8 cellular contexts compared by ENCODE assay signal in the genomic region with DNA sequence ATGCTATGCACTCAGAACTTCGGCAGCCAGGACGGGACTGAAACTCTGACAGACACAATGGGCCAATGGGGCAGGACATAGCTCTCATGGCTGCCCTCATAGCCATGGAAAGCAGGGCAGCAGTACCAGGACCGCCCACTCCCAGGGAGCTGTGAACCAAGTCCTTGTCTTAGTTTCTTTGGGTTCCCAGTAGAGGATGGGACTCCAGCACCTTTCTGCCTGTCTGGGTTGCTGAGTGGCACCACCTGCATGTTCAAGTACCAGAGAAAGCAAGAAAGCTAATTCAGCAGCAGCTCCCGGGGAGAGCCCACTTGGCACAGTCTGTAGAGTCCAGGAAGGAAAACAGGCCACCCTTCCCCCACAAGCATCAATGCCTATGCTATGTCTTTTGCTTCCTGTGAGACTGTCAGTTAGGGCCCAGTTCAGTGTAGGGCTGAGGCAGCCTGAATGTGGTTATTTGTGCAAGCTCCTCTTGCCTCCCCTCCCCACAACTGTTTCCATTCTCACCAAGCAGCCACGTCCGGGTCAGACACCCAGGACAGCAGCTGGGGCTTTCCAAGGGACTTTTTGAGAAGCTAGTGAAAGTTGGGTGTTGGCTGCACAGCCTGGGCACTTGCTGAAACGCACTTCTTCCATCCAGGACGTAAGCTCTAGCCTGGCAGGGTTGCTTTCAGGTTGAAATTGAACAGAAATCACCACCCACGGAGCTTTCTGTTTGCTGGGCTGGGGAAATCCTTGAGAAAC. TPM values are rescaled to one million over a fixed set of nuclear protein-coding genes. Genes with fewer than 3 reads are reported as not detected.
DNase-seq lines count a peak whose midpoint lies in the region; ATAC-seq, FAIRE-seq and TF ChIP-seq lines count a peak whose summit lies in the region.

No MANE protein-coding gene starts in this region.

- peak overlapping the region; percentile 86 to 99 (median 90) for H3K4me3 Mint-ChIP-seq in CD4-positive, alpha-beta memory T cell
- H3K4me3 Mint-ChIP-seq in immature natural killer cell = peak overlapping the region; percentile 80 to 95 (median 85)

- H3K9me3 ChIP-seq in CD4-positive, alpha-beta memory T cell (ENCODE audit: control insufficient read depth in 1 of 2, low read length in 2 of 2) = no peaks in the 10 kb centered on the region

- peaks cover 39% of the 10 kb centered on the region for H3K36me3 ChIP-seq in CD4-positive, alpha-beta memory T cell (ENCODE audit: insufficient read depth, low read length)

- no peaks in the 10 kb centered on the region for H3K9me3 Mint-ChIP-seq in CD4-positive, alpha-beta memory T cell
- no peaks in the 10 kb centered on the region for H3K9me3 Mint-ChIP-seq in immature natural killer cell

- peak; percentile 86 to 99 (median 90) for DNase-seq in CD4-positive, alpha-beta memory T cell
- DNase-seq in Jurkat, Clone E6-1 (ENCODE audit: low read depth, low spot score) = peak; percentile 98
- peak; percentile 89 to 91 for DNase-seq in activated CD4-positive, alpha-beta T cell treated with anti-CD3 and anti-CD28 coated beads, Interleukin-2, amount 50 U/mL, for 48 hours
- peak; percentile 96 for DNase-seq in immature natural killer cell
- peak; percentile 86 to 93 for DNase-seq in stimulated activated CD8-positive, alpha-beta memory T cell treated with anti-CD3 and anti-CD28 coated beads, Interleukin-7, amount 100 ng/mL, for 4 hours (ENCODE audit: low read depth in 2 of 2)
- DNase-seq in D721Med (ENCODE audit: insufficient read length, low spot score) = no peak
- no peak for DNase-seq in GM19238 (ENCODE audit: insufficient read length, low spot score)

- peaks cover 97% of the 10 kb centered on the region for H3K4me1 ChIP-seq in CD4-positive, alpha-beta memory T cell (ENCODE audit: insufficient read depth, low read length)

- H3K27ac ChIP-seq in CD4-positive, alpha-beta memory T cell (ENCODE audit: low read depth, low read length) = peak overlapping the region; percentile 97

- CTCF ChIA-PET in CD4-positive, alpha-beta memory T cell (lab: Charles Lee; ENCODE audit: partially characterized antibody) = interaction anchor here (0.8 to 13.8 kb wide), 19 partner anchors 8 to 661 kb away, joined by 3 to 510 read pairs (median 5); partner anchors contain the start of genes HSF5, MTMR4, RNF43 and SUPT4H1

- H3K27ac Mint-ChIP-seq in CD4-positive, alpha-beta memory T cell = peak overlapping the region; percentile 92 to 99 (median 94)
- peak overlapping the region; percentile 94 to 99 (median 96) for H3K27ac Mint-ChIP-seq in immature natural killer cell

- H3K4me1 Mint-ChIP-seq in CD4-positive, alpha-beta memory T cell = peaks cover 55 to 98% (median 75%) of the 10 kb centered on the region in 4 donors
- peaks cover 77 to 99% of the 10 kb centered on the region in 2 donors for H3K4me1 Mint-ChIP-seq in immature natural killer cell

- H3K27me3 Mint-ChIP-seq in CD4-positive, alpha-beta memory T cell = no peaks in the 10 kb centered on the region
- peaks cover 12 to 23% (median 13%) of the 10 kb centered on the region in 3 donors for H3K27me3 Mint-ChIP-seq in immature natural killer cell (ENCODE audit: low read depth in 3 of 3)

- H3K36me3 Mint-ChIP-seq in CD4-positive, alpha-beta memory T cell = peaks cover 40 to 68% of the 10 kb centered on the region in 2 donors
- H3K36me3 Mint-ChIP-seq in immature natural killer cell = peaks cover 25 to 55% (median 38%) of the 10 kb centered on the region in 3 donors

- intact Hi-C loops in CD4-positive, alpha-beta memory T cell (cut with micrococcal nuclease) = loop anchor here (1.0 to 2.0 kb wide), 7 partner anchors 8 to 175 kb away; partner anchors contain the start of genes RNF43 and SUPT4H1

- no peaks in the 10 kb centered on the region for H3K27me3 ChIP-seq in CD4-positive, alpha-beta memory T cell (ENCODE audit: insufficient read depth, low read length)

- peak; percentile 57 for ATAC-seq in GM21367 (IDR thresholded peaks at IDR 0.05; ENCODE audit: unreplicated experiment)

- no peak for FAIRE-seq in D721Med (lab: Jason Lieb, UNC)

- H3K4me3 ChIP-seq in CD4-positive, alpha-beta memory T cell (ENCODE audit: low read length in 2 of 2) = peak overlapping the region; percentile 59 to 99
- peak overlapping the region; percentile 53 for H3K4me3 ChIP-seq in Jurkat, Clone E6-1 (ENCODE audit: low read length)

- POLR2A ChIA-PET in CD4-positive, alpha-beta memory T cell (lab: Charles Lee; ENCODE audit: partially characterized antibody) = interaction anchor here (0.7 to 34.1 kb wide), 26 partner anchors 0 to 811 kb away, joined by 3 to 3924 read pairs (median 4); partner anchors contain the start of genes HSF5, MKS1, MRPS23 and PRR11

- TF ChIP-seq CTCF in D721Med (IDR thresholded peaks at IDR 0.05; ENCODE audit: insufficient read depth, missing control alignments) = no peak

RNA-seq across cellular contexts. Expression of gene SUPT4H1, which starts 7.8 kb away (rescaled TPM):
- total RNA-seq in CD4-positive, alpha-beta memory T cell = 10 to 100 TPM; 61.4 to 75.2 TPM
- 100 to 1,000 TPM in 1 of 2 donors, 10 to 100 TPM in 1; 94.4 to 120 TPM for polyA plus RNA-seq in CD4-positive, alpha-beta memory T cell
- polyA plus RNA-seq in Jurkat, Clone E6-1 (2012; ENCODE audit: insufficient read depth, insufficient read length) = 211 TPM
- polyA plus RNA-seq in immature natural killer cell = 100 to 1,000 TPM; 133 to 170 (median 136) TPM

RNA-seq across cellular contexts. Expression of gene TSPOAP1, which starts 15.6 kb away (rescaled TPM):
- total RNA-seq in CD4-positive, alpha-beta memory T cell = 10 to 100 TPM; 15.8 to 19.1 TPM
- under 1 TPM in 1 of 2 donors, not detected in 1; 0.80 TPM for polyA plus RNA-seq in CD4-positive, alpha-beta memory T cell
- 13.8 TPM for polyA plus RNA-seq in Jurkat, Clone E6-1 (2012; ENCODE audit: insufficient read depth, insufficient read length)
- polyA plus RNA-seq in immature natural killer cell = 10 to 100 TPM in 1 of 3 donors, 1 to 10 TPM in 2; 7.1 to 32.1 (median 8.4) TPM

Comparison
In these comparisons a context has a peak if more than half of its experiments do, and no peak if none do; other contexts are left out.
1. DNase-seq: peak in CD4-positive, alpha-beta memory T cell (5 of 5), Jurkat, Clone E6-1 (single experiment), activated CD4-positive, alpha-beta T cell treated with anti-CD3 and anti-CD28 coated beads, Interleukin-2, amount 50 U/mL, for 48 hours (2 of 2), immature natural killer cell (3 of 3) and stimulated activated CD8-positive, alpha-beta memory T cell treated with anti-CD3 and anti-CD28 coated beads, Interleukin-7, amount 100 ng/mL, for 4 hours (2 of 2); none in D721Med (single experiment) and GM19238 (single experiment).
2. RNA of gene TSPOAP1, which starts 15.6 kb away (polyA plus RNA-seq): 7.1 to 32.1 TPM in immature natural killer cell; 0.80 TPM in CD4-positive, alpha-beta memory T cell; every median in the first group is over 4 times any median in the second.